8 cellular contexts compared by ENCODE assay signal in the genomic region with DNA sequence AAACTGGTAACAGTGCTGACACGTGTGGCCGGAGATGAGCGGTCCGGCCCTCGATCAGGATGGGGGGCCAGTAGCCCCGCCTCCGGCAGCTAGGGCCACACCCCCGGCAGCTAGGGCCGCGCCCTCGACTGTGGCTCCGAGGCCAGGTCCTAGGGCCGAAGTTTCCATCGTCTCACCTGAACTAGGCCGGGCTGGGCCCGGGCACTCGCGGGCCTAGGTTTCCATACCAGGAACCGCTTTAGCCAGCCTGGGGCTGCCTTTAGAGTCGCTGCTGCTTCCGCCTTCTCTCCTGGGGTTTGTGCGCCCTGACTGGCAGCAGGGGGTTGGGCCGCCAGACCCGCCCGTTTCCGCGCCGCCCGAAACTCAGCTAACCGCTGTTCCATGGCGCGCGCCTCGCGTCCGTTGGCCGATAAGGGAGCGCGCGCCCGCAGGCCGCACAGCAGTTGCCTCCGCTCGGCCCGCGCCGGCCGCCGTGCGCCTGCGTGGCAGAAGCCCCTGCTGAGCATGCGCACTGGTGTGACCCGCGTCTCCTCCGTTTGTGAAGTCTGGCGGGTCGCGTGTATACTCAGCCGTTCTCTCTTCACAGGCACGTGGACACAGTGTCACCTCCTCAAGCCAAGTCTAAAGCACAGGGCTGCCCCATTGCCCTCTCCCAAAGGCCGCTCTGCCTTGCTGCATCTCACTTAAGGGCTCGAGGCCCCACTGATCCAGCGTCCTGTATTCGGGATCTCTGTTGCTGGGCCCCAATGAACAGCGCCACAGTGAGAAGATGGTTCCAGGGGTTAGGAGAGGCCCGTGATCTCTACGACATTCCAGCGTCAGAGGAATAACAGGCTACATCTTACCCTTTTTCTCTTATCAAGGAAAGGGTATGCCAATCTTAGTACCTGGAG. TPM values are rescaled to one million over a fixed set of nuclear protein-coding genes. Genes with fewer than 3 reads are reported as not detected.
DNase-seq lines count a peak whose midpoint lies in the region; ATAC-seq and TF ChIP-seq lines count a peak whose summit lies in the region.

A gene with protein sequence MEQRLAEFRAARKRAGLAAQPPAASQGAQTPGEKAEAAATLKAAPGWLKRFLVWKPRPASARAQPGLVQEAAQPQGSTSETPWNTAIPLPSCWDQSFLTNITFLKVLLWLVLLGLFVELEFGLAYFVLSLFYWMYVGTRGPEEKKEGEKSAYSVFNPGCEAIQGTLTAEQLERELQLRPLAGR (minus strand): TSS at position 480 of the 893 bp plus-strand sequence. CDS start 97 bp downstream, at position 383.

- H2AFZ ChIP-seq in Loucy (ENCODE audit: low read length) = peak within 1 kb of the TSS; percentile 93

- H3K27me3 ChIP-seq in H7 (ENCODE audit: control insufficient read depth, insufficient read depth, low read length) (no peaks in the 10 kb centered on the region; the same call in 1 of the 2 replicates), Loucy (ENCODE audit: insufficient read depth, low read length, poor library complexity, severe bottlenecking) (no peaks in the 10 kb centered on the region)

- H3K4me1 ChIP-seq in Loucy (ENCODE audit: insufficient read depth, low read length, poor library complexity, severe bottlenecking) = peaks cover 46% of the 10 kb centered on the region

- peak within 1 kb of the TSS; percentile 86 for H3K4me2 ChIP-seq in Loucy (ENCODE audit: low read depth, low read length, poor library complexity, severe bottlenecking)

- DNase-seq in ELR (ENCODE audit: low read depth) (peak; percentile 93), H7 (peak; percentile 95), SHP77 (lab: John Stamatoyannopoulos, UW) (peak; percentile 78 to 92), fibroblast of the aortic adventitia (ENCODE audit: low read depth) (peak; percentile 91)
- peak; percentile 96 for DNase-seq in activated effector memory CD4-positive, alpha-beta T cell treated with anti-CD3 and anti-CD28 coated beads, Interleukin-2, amount 50 U/mL, for 16 hours
- DNase-seq in stimulated activated naive CD8-positive, alpha-beta T cell treated with anti-CD3 and anti-CD28 coated beads, Interleukin-15, Interleukin-2, amounts not matched to agents 100 U/mL and 50 U/mL, for 24 hours = peak; percentile 94

- H3K4me1 Mint-ChIP-seq in nephron = peaks cover 14% of the 10 kb centered on the region

- H3K27ac Mint-ChIP-seq in nephron = peak within 1 kb of the TSS; percentile 20 to 94 (median 91)

- no peaks in the 10 kb centered on the region for H3K9me2 ChIP-seq in Loucy (replicated peaks; ENCODE audit: low read depth, low read length)

- H3F3A ChIP-seq in Loucy (ENCODE audit: low read depth) = no peaks in the 10 kb centered on the region

- peak; percentile 87 for ATAC-seq in stimulated activated naive CD8-positive, alpha-beta T cell treated with anti-CD3 and anti-CD28 coated beads, Interleukin-15, Interleukin-2, amounts not matched to agents 100 U/mL and 50 U/mL, for 24 hours

- peaks cover 7% of the 10 kb centered on the region for H3K27me3 Mint-ChIP-seq in nephron (ENCODE audit: low read depth)

- H3K4me3 ChIP-seq in H7 (ENCODE audit: insufficient read depth, low read depth, low read length) (peak within 1 kb of the TSS; percentile 60), Loucy (ENCODE audit: low read length, poor library complexity, severe bottlenecking) (peak within 1 kb of the TSS; percentile 91), fibroblast of the aortic adventitia (ENCODE audit: low read depth, low read length) (peak within 1 kb of the TSS; percentile 77)

- H3K36me3 ChIP-seq in H7 (replicated peaks; ENCODE audit: control insufficient read depth, insufficient read depth, low read length) = no peaks in the 10 kb centered on the region
- no peaks in the 10 kb centered on the region for H3K36me3 ChIP-seq in Loucy (ENCODE audit: insufficient read depth, low read length)

- H3K9me3 Mint-ChIP-seq in nephron = no peaks in the 10 kb centered on the region

- peak within 1 kb of the TSS; percentile 92 to 95 (median 95) for H3K4me3 Mint-ChIP-seq in nephron

- H3K9me3 ChIP-seq in Loucy (ENCODE audit: insufficient read depth, low read depth, low read length) = no peaks in the 10 kb centered on the region

- peaks cover 13% of the 10 kb centered on the region for H3K36me3 Mint-ChIP-seq in nephron (ENCODE audit: low read depth)

- TF ChIP-seq CTCF in Loucy (conservative IDR thresholded peaks at IDR 0.05; ENCODE audit: low read length) (no peak), fibroblast of the aortic adventitia (IDR thresholded peaks at IDR 0.05; ENCODE audit: insufficient read depth, low read length) (no peak), nephron (IDR thresholded peaks at IDR 0.05; ENCODE audit: unreplicated experiment in 3 of 3) (no peak)

- peaks cover 21% of the 10 kb centered on the region for H3K79me2 ChIP-seq in Loucy (ENCODE audit: insufficient read depth, low read length)

- H3K9ac ChIP-seq in Loucy (ENCODE audit: low read depth, low read length, poor library complexity, severe bottlenecking) = peak within 1 kb of the TSS; percentile 84

- H4K20me1 ChIP-seq in Loucy (ENCODE audit: insufficient read depth, low read length, poor library complexity, severe bottlenecking) = no peaks in the 10 kb centered on the region

RNA-seq across cellular contexts. Expression of the gene that starts here (rescaled TPM):
- total RNA-seq in H7 (2014; rRNA removed; shearing (Covaris generic)) = 11.0 and 11.3 TPM in 2 replicates
- 15.9 and 27.8 TPM in 2 replicates for total RNA-seq in fibroblast of the aortic adventitia (ENCODE audit: low replicate concordance)

Comparison
In these comparisons a context has a peak if more than half of its experiments do, and no peak if none do; other contexts are left out.
1. Peak in every context shown above with its lines: DNase-seq, ATAC-seq and H3K4me3 ChIP-seq.